Comparison of ENCODE assay signal across 31 cellular contexts in genomic region chr1:2418791-2419320, GRCh38.
"Had no signal": no experiment of that assay in that cellular context is flagged by ENCODE, and none has a peak within 500 bp of the region (broad histone marks: within the 10 kb centered on the region; RNA-seq: fewer than 3 reads in every experiment).

No MANE protein-coding gene starts in this region.

- H3K36me3 ChIP-seq: MG63, SJSA1 had no signal

- H3K4me2 ChIP-seq: KMS-11 had no signal

- DNase-seq: activated CD4-positive, alpha-beta memory T cell treated with anti-CD3 and anti-CD28 coated beads for 36 hours; activated CD4-positive, alpha-beta T cell treated with anti-CD3 and anti-CD28 coated beads for 48 hours; activated CD4-positive, CD25-positive, alpha-beta regulatory T cell treated with anti-CD3 and anti-CD28 coated beads, Interleukin-2, amount 50 U/mL, for 72 hours; activated CD8-positive, alpha-beta memory T cell treated with anti-CD3 and anti-CD28 coated beads, Interleukin-2, amount 50 U/mL, for 4 hours; activated naive CD8-positive, alpha-beta T cell treated with anti-CD3 and anti-CD28 coated beads, Interleukin-2, amount 50 U/mL, for 24 hours; activated T-cell treated with anti-CD3 and anti-CD28 coated beads, Interleukin-2, amount 50 U/mL, for 72 hours; amniotic stem cell; MG63; MV-4-11; NCI-H1092 treated with DMSO at 0.1 percent for 48 hours; NCI-H1417 treated with DMSO at 0.1 percent for 48 hours; NCI-H1694; NCI-H2029; NCI-H2107; NCI-H2171 treated with DMSO at 0.1 percent for 48 hours; NCI-H345; NCI-H510A; NCI-H526 treated with DMSO at 0.1 percent for 48 hours; NCI-H82; NK-92 treated with Interleukin-12 subunit alpha and Interleukin-12 subunit beta, amount 100 ng/mL, for 24 hours; OCI-M1; RPMI8226; SW 1271 had no signal

- H3K4me3 Mint-ChIP-seq: activated CD4-positive, alpha-beta memory T cell treated with anti-CD3 and anti-CD28 coated beads for 36 hours; activated naive CD8-positive, alpha-beta T cell treated with anti-CD3 and anti-CD28 coated beads, Interleukin-2, amount 50 U/mL, for 24 hours; activated T-cell treated with anti-CD3 and anti-CD28 coated beads, Interleukin-2, amount 50 U/mL, for 72 hours; brain; WTC11 had no signal

- H3K9ac ChIP-seq: KMS-11 had no signal

- H3K4me3 ChIP-seq: MG63, SJSA1 had no signal

- H3K27ac Mint-ChIP-seq: activated CD4-positive, alpha-beta memory T cell treated with anti-CD3 and anti-CD28 coated beads for 36 hours; activated naive CD8-positive, alpha-beta T cell treated with anti-CD3 and anti-CD28 coated beads, Interleukin-2, amount 50 U/mL, for 24 hours; activated T-cell treated with anti-CD3 and anti-CD28 coated beads, Interleukin-2, amount 50 U/mL, for 72 hours; WTC11 had no signal

- ATAC-seq: activated naive CD4-positive, alpha-beta T cell treated with anti-CD3 and anti-CD28 coated beads, Interleukin-2, amount 50 U/mL, for 72 hours; activated naive CD8-positive, alpha-beta T cell treated with anti-CD3 and anti-CD28 coated beads, Interleukin-2, amount 50 U/mL, for 24 hours; activated T-cell treated with anti-CD3 and anti-CD28 coated beads, Interleukin-2, amount 50 U/mL, for 72 hours; Panc1; Right ventricle myocardium inferior; SK-N-SH treated with all-trans-retinoic acid at 6 μM for 48 hours; WTC11 had no signal

- H3K27ac ChIP-seq: KMS-11, SJSA1 had no signal

- H3K9me3 Mint-ChIP-seq: activated T-cell treated with anti-CD3 and anti-CD28 coated beads, Interleukin-2, amount 50 U/mL, for 72 hours had no signal

- H3K36me3 Mint-ChIP-seq: activated CD4-positive, alpha-beta memory T cell treated with anti-CD3 and anti-CD28 coated beads for 36 hours; brain; WTC11 had no signal

- H3K27me3 Mint-ChIP-seq: activated CD4-positive, alpha-beta memory T cell treated with anti-CD3 and anti-CD28 coated beads for 36 hours; activated naive CD8-positive, alpha-beta T cell treated with anti-CD3 and anti-CD28 coated beads, Interleukin-2, amount 50 U/mL, for 24 hours; brain had no signal
